In genomic region chr10:122018951-122019413, GRCh38 we compare ENCODE assay signal across 11 cellular contexts. TPM values are rescaled to one million over a fixed set of nuclear protein-coding genes. Genes with fewer than 3 reads are reported as not detected.
DNase-seq lines count a peak whose midpoint lies in the region; ATAC-seq and TF ChIP-seq lines count a peak whose summit lies in the region.
"Had no signal": no experiment of that assay in that cellular context is flagged by ENCODE, and none has a peak within 500 bp of the region (broad histone marks: within the 10 kb centered on the region; RNA-seq: fewer than 3 reads in every experiment).

No MANE protein-coding gene starts in this region.

- TF ChIP-seq POLR2A in sigmoid colon (IDR thresholded peaks at IDR 0.05), result peak in 1 of 2 donors; percentile 20

- DNase-seq in HFFc6 (no peak), SJCRH30 (peak; percentile 29 to 41), iPS-NIHi11 (ENCODE audit: low spot score) (peak; percentile 55), sigmoid colon (no peak), retina (no peak), ascending aorta (ENCODE audit: low spot score in 2 of 2) (no peak), superior temporal gyrus (ENCODE audit: extremely low spot score) (no peak)
- no peak for DNase-seq in effector memory CD8-positive, alpha-beta T cell
- DNase-seq: CD4-positive, CD25-positive, alpha-beta regulatory T cell; NCI-H1417 treated with DMSO at 0.1 percent for 48 hours had no signal

- no peaks in the 10 kb centered on the region for H3K9me3 ChIP-seq in SJCRH30 (replicated peaks)
- H3K9me3 ChIP-seq in sigmoid colon, result no peaks in the 10 kb centered on the region
- H3K9me3 ChIP-seq in ascending aorta, result no peaks in the 10 kb centered on the region

- H3K27ac ChIP-seq in SJCRH30 (no peak overlapping the region), sigmoid colon (peak overlapping the region; percentile 80 to 85 (median 81)), ascending aorta (peak overlapping the region in 1 of 2 donors; percentile 27)

- TF ChIP-seq CTCF in HFFc6 (IDR thresholded peaks at IDR 0.05) (no peak), sigmoid colon (IDR thresholded peaks at IDR 0.05) (no peak), ascending aorta (IDR thresholded peaks at IDR 0.05) (no peak)

- H3K4me3 Mint-ChIP-seq in HFFc6, result peak overlapping the region; percentile 19; the same call in 1 of the 2 replicates
- H3K4me3 Mint-ChIP-seq in effector memory CD8-positive, alpha-beta T cell, result no peak overlapping the region
- H3K4me3 Mint-ChIP-seq: activated naive CD8-positive, alpha-beta T cell; CD4-positive, CD25-positive, alpha-beta regulatory T cell had no signal

- no peaks in the 10 kb centered on the region for H3K36me3 Mint-ChIP-seq in HFFc6 (ENCODE audit: low read depth)
- no peaks in the 10 kb centered on the region for H3K36me3 Mint-ChIP-seq in effector memory CD8-positive, alpha-beta T cell (ENCODE audit: insufficient read depth)
- H3K36me3 Mint-ChIP-seq: activated naive CD8-positive, alpha-beta T cell; CD4-positive, CD25-positive, alpha-beta regulatory T cell had no signal

- H3K36me3 ChIP-seq in SJCRH30, result no peaks in the 10 kb centered on the region
- H3K36me3 ChIP-seq in sigmoid colon, result no peaks in the 10 kb centered on the region
- H3K36me3 ChIP-seq in ascending aorta, result no peaks in the 10 kb centered on the region

- H3K4me1 Mint-ChIP-seq in HFFc6 (ENCODE audit: low read depth), result peaks cover 22% of the 10 kb centered on the region
- no peaks in the 10 kb centered on the region for H3K4me1 Mint-ChIP-seq in effector memory CD8-positive, alpha-beta T cell (ENCODE audit: low read depth in 2 of 2)

- H3K9me3 Mint-ChIP-seq in HFFc6, result no peaks in the 10 kb centered on the region
- H3K9me3 Mint-ChIP-seq in effector memory CD8-positive, alpha-beta T cell, result no peaks in the 10 kb centered on the region

- H3K4me1 ChIP-seq in SJCRH30 (no peaks in the 10 kb centered on the region; the same call in 1 of the 2 replicates), sigmoid colon (peaks cover 0 to 53% (median 42%) of the 10 kb centered on the region in 4 donors), ascending aorta (peaks cover 0 to 7% of the 10 kb centered on the region in 2 donors)

- intact Hi-C loops in sigmoid colon (cut with DNase I), result no loop called here
- intact Hi-C loops in ascending aorta (cut with DNase I), result no loop called here

- TF ChIP-seq EP300 in sigmoid colon (IDR thresholded peaks at IDR 0.05), result no peak

- no peak for ATAC-seq in effector memory CD8-positive, alpha-beta T cell (replicated peaks)

- H3K27ac Mint-ChIP-seq in HFFc6, result no peak overlapping the region
- H3K27ac Mint-ChIP-seq in effector memory CD8-positive, alpha-beta T cell, result no peak overlapping the region
- H3K27ac Mint-ChIP-seq: activated naive CD8-positive, alpha-beta T cell; CD4-positive, CD25-positive, alpha-beta regulatory T cell had no signal

- WGBS in sigmoid colon, 2 donors, result 12 to 61% methylated on average over 16 of the region's 16 CpGs

- H3K4me3 ChIP-seq in SJCRH30 (peak overlapping the region; percentile 21), sigmoid colon (peak overlapping the region in 3 of 4 donors; percentile 9 to 17 (median 10)), ascending aorta (peak overlapping the region in 1 of 2 donors; percentile 13)

- H3K27me3 Mint-ChIP-seq in HFFc6 (ENCODE audit: insufficient read depth), result peaks cover 40% of the 10 kb centered on the region
- H3K27me3 Mint-ChIP-seq in effector memory CD8-positive, alpha-beta T cell, result peaks cover 5 to 50% of the 10 kb centered on the region in 2 donors
- H3K27me3 Mint-ChIP-seq: activated naive CD8-positive, alpha-beta T cell had no signal

- H3K27me3 ChIP-seq in SJCRH30, result peaks cover 39% of the 10 kb centered on the region
- no peaks in the 10 kb centered on the region for H3K27me3 ChIP-seq in sigmoid colon
- no peaks in the 10 kb centered on the region for H3K27me3 ChIP-seq in ascending aorta

RNA-seq across cellular contexts. Expression of gene TACC2, which starts 30.0 kb away (rescaled TPM):
- total RNA-seq in HFFc6 (2021; fragmentation: NEBNext Ultra II Directional; extraction: Animal tissue kit (Norgen Biotek cat#: 25700)), result 10 to 100 TPM; 15.9 to 19.5 (median 17.5) TPM
- total RNA-seq in SJCRH30 (2014; rRNA removed; shearing (Covaris generic)), result 25.9 and 30.5 TPM in 2 replicates
- total RNA-seq in sigmoid colon, result 100 to 1,000 TPM in 1 of 4 donors, 10 to 100 TPM in 3; 64.2 to 173 (median 73.3) TPM
- 10 to 100 TPM; 43.7 to 77.7 (median 55.3) TPM for polyA plus RNA-seq in sigmoid colon
- total RNA-seq in ascending aorta, result 69.1 TPM
- total RNA-seq: CD4-positive, CD25-positive, alpha-beta regulatory T cell had no signal
- polyA plus RNA-seq: CD4-positive, CD25-positive, alpha-beta regulatory T cell had no signal

RNA-seq across cellular contexts. Expression of gene NSMCE4A, which starts 44.0 kb away (rescaled TPM):
- total RNA-seq in HFFc6 (2021; fragmentation: NEBNext Ultra II Directional; extraction: Animal tissue kit (Norgen Biotek cat#: 25700)), result 10 to 100 TPM; 15.2 to 22.7 (median 20.8) TPM
- 85.3 and 87.2 TPM in 2 replicates for total RNA-seq in SJCRH30 (2014; rRNA removed; shearing (Covaris generic))
- total RNA-seq in sigmoid colon (100 to 1,000 TPM; 104 to 160 (median 118) TPM), ascending aorta (63.3 TPM)
- 10 to 100 TPM; 39.0 to 55.3 (median 52.0) TPM for polyA plus RNA-seq in sigmoid colon

Comparison
In these comparisons a context has a peak if more than half of its experiments do, and no peak if none do; other contexts are left out.
1. DNase-seq: peak in SJCRH30 (2 of 2) and iPS-NIHi11 (single experiment); none in HFFc6 (single experiment), sigmoid colon (single experiment), retina (single experiment), ascending aorta (0 of 2), superior temporal gyrus (single experiment) and effector memory CD8-positive, alpha-beta T cell (0 of 3).